Comparison of ENCODE assay signal across 1 cellular context in genomic region chr19:10116085-10116865, GRCh38.
TF ChIP-seq lines count a peak whose summit lies in the region.

No MANE protein-coding gene starts in this region.

TF ChIP-seq in A549, 52 proteins besides CTCF, POLR2A, EP300 and RAD21:
- TF ChIP-seq RCOR1 (IDR thresholded peaks at IDR 0.05; ENCODE audit: low read depth, low read length) (no peak), POLR2AphosphoS2 (conservative IDR thresholded peaks at IDR 0.05; ENCODE audit: low read length) (peak; percentile 32; the same call in 1 of the 2 replicates)
